In the genomic region with DNA sequence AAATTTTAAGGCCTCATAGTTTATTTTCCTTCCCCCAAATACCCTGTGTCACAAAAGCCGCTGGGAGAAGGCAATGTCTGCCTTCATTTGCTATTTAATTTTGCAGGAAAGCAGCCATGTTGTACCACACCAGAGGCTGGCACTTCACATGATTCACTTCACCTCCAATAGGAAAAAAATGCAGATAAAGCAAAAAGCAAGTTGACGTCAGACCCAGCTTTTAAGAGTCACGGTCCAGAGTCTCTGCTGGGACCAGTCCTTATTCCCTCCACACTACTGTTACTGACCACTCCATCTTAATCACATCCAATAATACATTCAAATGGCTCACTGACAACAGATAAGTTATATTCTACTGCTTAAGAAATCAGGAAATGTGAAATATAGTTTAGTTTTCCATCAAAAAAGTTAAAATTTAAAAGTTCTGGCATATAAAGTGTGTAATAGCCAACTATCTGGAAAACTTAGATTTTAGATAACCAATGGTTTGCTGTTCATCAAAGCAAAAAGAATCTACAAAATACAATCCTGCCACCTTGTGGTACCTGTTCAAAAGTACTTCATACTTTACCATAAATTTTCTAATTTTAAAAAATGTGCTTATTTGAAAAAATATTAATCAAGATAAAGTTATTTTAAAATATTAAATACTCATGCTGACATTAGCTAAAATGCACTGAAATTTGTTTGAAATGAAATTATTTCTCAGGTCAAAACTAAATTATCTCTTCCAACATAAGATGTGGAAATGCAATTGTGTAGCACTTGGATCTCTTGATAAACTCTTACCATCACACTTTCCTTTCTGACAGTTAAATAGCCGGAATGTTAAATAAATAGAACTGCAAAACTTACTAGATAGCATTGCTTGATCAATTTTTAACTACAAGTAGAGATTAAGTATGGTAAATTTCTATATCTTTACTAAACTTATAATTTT, we compare ENCODE assay signal across 8 cellular contexts.
DNase-seq lines count a peak whose midpoint lies in the region; ATAC-seq and TF ChIP-seq lines count a peak whose summit lies in the region.

No MANE protein-coding gene starts in this region.

- DNase-seq in right atrium auricular region (ENCODE audit: low spot score): no peak
- no peak for DNase-seq in left ventricle myocardium superior
- DNase-seq in RPMI7951 (ENCODE audit: low read depth): peak; percentile 32
- DNase-seq in fibroblast of peridontal ligament (ENCODE audit: extremely low read depth): peak; percentile 47
- DNase-seq in thyroid gland: no peak
- no peak for DNase-seq in anterior cingulate cortex (lab: John Stamatoyannopoulos, UW)

- peak; percentile 22 to 63 for TF ChIP-seq CTCF in right atrium auricular region (IDR thresholded peaks at IDR 0.05)
- TF ChIP-seq CTCF in thyroid gland (IDR thresholded peaks at IDR 0.05): peak in 5 of 6 experiments; percentile 8 to 66 (median 60)

- H3K27me3 ChIP-seq in right atrium auricular region (no peaks in the 10 kb centered on the region), thyroid gland (no peaks in the 10 kb centered on the region)

- H3K4me3 ChIP-seq in right atrium auricular region (no peak overlapping the region), thyroid gland (replicated peaks in 1 of 3) (no peak overlapping the region)

- no peaks in the 10 kb centered on the region for H3K9me3 ChIP-seq in right atrium auricular region
- no peaks in the 10 kb centered on the region for H3K9me3 ChIP-seq in thyroid gland

- H3K4me1 ChIP-seq in right atrium auricular region (peaks cover 0 to 12% of the 10 kb centered on the region in 2 donors), thyroid gland (peaks cover 0 to 8% of the 10 kb centered on the region in 2 donors)

- no peak for TF ChIP-seq POLR2A in thyroid gland (IDR thresholded peaks at IDR 0.05)

- intact Hi-C loops in left ventricle myocardium superior (cut with micrococcal nuclease) (loop anchor here (10.0 kb wide), 1 partner anchor 566 kb away; no protein-coding TSS in a partner anchor), thyroid gland (cut with DNase I) (loop anchor here (5.0 kb wide), 1 partner anchor 564 kb away; no protein-coding TSS in a partner anchor)

- H3K27ac ChIP-seq in right atrium auricular region: no peak overlapping the region
- no peak overlapping the region for H3K27ac ChIP-seq in thyroid gland

- H3K36me3 ChIP-seq in right atrium auricular region: no peaks in the 10 kb centered on the region
- H3K36me3 ChIP-seq in thyroid gland: no peaks in the 10 kb centered on the region

- no peak for ATAC-seq in left ventricle myocardium superior
- no peak for ATAC-seq in GM19324 (IDR thresholded peaks at IDR 0.05; ENCODE audit: low FRiP score, unreplicated experiment)
- ATAC-seq in HG03439 (IDR thresholded peaks at IDR 0.05; ENCODE audit: unreplicated experiment): no peak

- 45 to 46% methylated on average over 4 of the region's 4 CpGs for WGBS in thyroid gland, 2 donors

Comparison
In these comparisons a context has a peak if more than half of its experiments do, and no peak if none do; other contexts are left out.
1. DNase-seq: peak in RPMI7951 (single experiment) and fibroblast of peridontal ligament (single experiment); none in right atrium auricular region (single experiment), left ventricle myocardium superior (single experiment), thyroid gland (0 of 2) and anterior cingulate cortex (0 of 58).